In the genomic region with DNA sequence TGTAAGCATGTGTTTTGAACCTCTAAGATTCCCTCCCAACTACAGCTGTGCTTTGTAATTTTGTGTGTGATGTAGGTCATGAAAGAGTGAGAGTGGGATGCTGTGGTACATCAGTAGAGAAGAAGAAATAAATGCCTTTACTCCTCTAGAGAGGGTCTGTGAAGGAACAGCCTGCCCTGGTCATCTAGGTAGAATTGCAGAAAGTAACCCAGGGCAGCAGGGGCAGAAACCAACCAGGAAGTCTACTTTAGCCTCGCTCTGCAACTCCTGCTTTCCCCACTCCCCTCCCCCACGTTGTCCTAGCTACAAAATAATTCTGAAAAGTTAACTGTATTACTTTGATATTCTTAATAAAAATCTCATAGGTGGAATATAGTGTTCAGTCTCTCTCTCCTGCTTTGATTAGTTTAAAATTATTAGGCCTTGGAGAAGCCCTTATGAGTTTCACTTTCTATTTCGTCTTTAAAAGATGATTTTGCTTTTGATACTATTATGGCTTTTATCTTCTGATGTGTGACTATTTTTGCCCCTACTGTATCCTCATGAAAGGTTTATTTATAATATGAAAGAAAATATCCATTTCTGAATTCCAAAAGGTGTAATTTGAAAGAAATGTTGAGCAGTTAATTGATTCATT, we compare ENCODE assay signal across 7 cellular contexts. TPM values are rescaled to one million over a fixed set of nuclear protein-coding genes. Genes with fewer than 3 reads are reported as not detected.
A peak's percentile ranks its signal among the peaks of the same experiment; 100 is the strongest.
DNase-seq lines count a peak whose midpoint lies in the region; ATAC-seq and TF ChIP-seq lines count a peak whose summit lies in the region.

No MANE protein-coding gene starts in this region.

- no peak for DNase-seq in Jurkat, Clone E6-1 (ENCODE audit: low read depth, low spot score)
- peak; percentile 36 for DNase-seq in dermis blood vessel endothelial cell
- no peak for DNase-seq in DMS153 treated with DMSO at 0.1 percent for 48 hours (lab: John Stamatoyannopoulos, UW; ENCODE audit: unreplicated experiment)
- DNase-seq in GDM1 (lab: John Stamatoyannopoulos, UW): no peak

- no peaks in the 10 kb centered on the region for H3K9me3 ChIP-seq in neutrophil

- peak overlapping the region; percentile 76 for H3K27ac ChIP-seq in neutrophil

- peak overlapping the region; percentile 26 for H3K4me3 ChIP-seq in Jurkat, Clone E6-1 (ENCODE audit: low read length)
- peak overlapping the region; percentile 30 to 34 for H3K4me3 ChIP-seq in neutrophil (ENCODE audit: low read depth in 1 of 2, low read length in 1 of 2)

- no peaks in the 10 kb centered on the region for H3K27me3 ChIP-seq in neutrophil

- H3K36me3 ChIP-seq in neutrophil: peaks cover 50% of the 10 kb centered on the region

- peaks cover 16 to 17% of the 10 kb centered on the region in 2 experiments for H3K4me1 ChIP-seq in neutrophil (ENCODE audit: control insufficient read depth in 1 of 2, insufficient read depth in 1 of 2, low read depth in 1 of 2, low read length in 1 of 2)

- TF ChIP-seq CTCF in neutrophil (IDR thresholded peaks at IDR 0.05): no peak

- ATAC-seq in GM19463 (IDR thresholded peaks at IDR 0.05; ENCODE audit: unreplicated experiment) (peak; percentile 45), HG03565 (IDR thresholded peaks at IDR 0.05; ENCODE audit: unreplicated experiment) (no peak)

RNA-seq across cellular contexts. Expression of a gene that starts 7.6 kb away (rescaled TPM):
- 11.1 TPM for polyA plus RNA-seq in Jurkat, Clone E6-1 (2012; ENCODE audit: insufficient read depth, insufficient read length)
- total RNA-seq in dermis blood vessel endothelial cell: 44.1 and 50.6 TPM in 2 replicates

RNA-seq across cellular contexts. Expression of a gene that starts 55.3 kb away (rescaled TPM):
- polyA plus RNA-seq in Jurkat, Clone E6-1 (2012; ENCODE audit: insufficient read depth, insufficient read length): 109 TPM
- 52.9 and 78.2 TPM in 2 replicates for total RNA-seq in dermis blood vessel endothelial cell
